In genomic region chr20:49990310-49990720, GRCh38 we compare ENCODE assay signal across 11 cellular contexts. TPM values are rescaled to one million over a fixed set of nuclear protein-coding genes. Genes with fewer than 3 reads are reported as not detected.
DNase-seq lines count a peak whose midpoint lies in the region; ATAC-seq, FAIRE-seq and TF ChIP-seq lines count a peak whose summit lies in the region.
"Had no signal": no experiment of that assay in that cellular context is flagged by ENCODE, and none has a peak within 500 bp of the region (broad histone marks: within the 10 kb centered on the region; RNA-seq: fewer than 3 reads in every experiment).

No MANE protein-coding gene starts in this region.

- no peak overlapping the region for H3K4me3 ChIP-seq in lower lobe of right lung
- no peak overlapping the region for H3K4me3 ChIP-seq in subcutaneous abdominal adipose tissue (ENCODE audit: low read depth in 1 of 5, low read length in 5 of 5)

- FAIRE-seq in HTR-8/SVneo (lab: Jason Lieb, UNC): peak; percentile 31

- no peak for TF ChIP-seq CTCF in lower lobe of right lung (IDR thresholded peaks at IDR 0.05)

- peak overlapping the region; percentile 80 for H3K27ac ChIP-seq in lower lobe of right lung
- peak overlapping the region; percentile 79 for H3K27ac ChIP-seq in subcutaneous abdominal adipose tissue (ENCODE audit: low read depth, low read length)

- intact Hi-C loops in lower lobe of right lung (cut with DNase I): no loop called here

- ATAC-seq in lower lobe of right lung (peak; percentile 55 to 66), GM18519 (IDR thresholded peaks at IDR 0.05; ENCODE audit: low FRiP score, unreplicated experiment) (no peak)
- ATAC-seq: activated T-cell treated with anti-CD3 and anti-CD28 coated beads, Interleukin-2, amount 50 U/mL, for 72 hours; naive thymus-derived CD8-positive, alpha-beta T cell had no signal

- H3K4me1 ChIP-seq in lower lobe of right lung (peaks cover 38% of the 10 kb centered on the region), subcutaneous abdominal adipose tissue (ENCODE audit: control insufficient read depth in 5 of 5, insufficient read depth in 5 of 5, low read length in 5 of 5) (peaks cover 11 to 75% (median 41%) of the 10 kb centered on the region in 5 donors)

- H3K9me3 ChIP-seq in lower lobe of right lung: no peaks in the 10 kb centered on the region
- no peaks in the 10 kb centered on the region for H3K9me3 ChIP-seq in subcutaneous abdominal adipose tissue (ENCODE audit: control insufficient read depth in 5 of 5, low read length in 5 of 5)

- H3K36me3 ChIP-seq in lower lobe of right lung (peaks cover 11% of the 10 kb centered on the region), subcutaneous abdominal adipose tissue (ENCODE audit: control insufficient read depth in 5 of 5, insufficient read depth in 5 of 5, low read length in 5 of 5) (peaks cover 0 to 16% (median 0%) of the 10 kb centered on the region in 5 donors)

- H3K27me3 ChIP-seq in lower lobe of right lung (ENCODE audit: low read depth) (no peaks in the 10 kb centered on the region), subcutaneous abdominal adipose tissue (ENCODE audit: control insufficient read depth in 5 of 5, insufficient read depth in 4 of 5, low read length in 5 of 5) (peaks cover 0 to 21% (median 0%) of the 10 kb centered on the region in 5 donors)

- DNase-seq in HTR-8/SVneo (ENCODE audit: insufficient read length, low spot score) (no peak), cerebellar cortex (ENCODE audit: low spot score) (peak; percentile 54), lower lobe of right lung (no peak), NCI-H748 (lab: John Stamatoyannopoulos, UW; ENCODE audit: unreplicated experiment) (no peak), NCI-H2029 treated with DMSO at 0.1 percent for 48 hours (lab: John Stamatoyannopoulos, UW) (no peak), NCI-H2171 treated with DMSO at 0.1 percent for 48 hours (lab: John Stamatoyannopoulos, UW) (no peak)
- DNase-seq: activated T-cell treated with anti-CD3 and anti-CD28 coated beads, Interleukin-2, amount 50 U/mL, for 72 hours; naive thymus-derived CD8-positive, alpha-beta T cell; NCI-H2081 treated with DMSO at 0.1 percent for 48 hours had no signal

- peak overlapping the region in 4 of 5 donors; percentile 20 to 45 (median 28) for H3K9ac ChIP-seq in subcutaneous abdominal adipose tissue (ENCODE audit: low read length in 5 of 5)

RNA-seq across cellular contexts. Expression of gene SNAI1, which starts 7.5 kb away (rescaled TPM):
- total RNA-seq in lower lobe of right lung: 1.9 TPM

RNA-seq across cellular contexts. Expression of gene RNF114, which starts 54.1 kb away (rescaled TPM):
- total RNA-seq in lower lobe of right lung: 63.0 TPM
